Comparison of ENCODE assay signal across 8 cellular contexts in the genomic region with DNA sequence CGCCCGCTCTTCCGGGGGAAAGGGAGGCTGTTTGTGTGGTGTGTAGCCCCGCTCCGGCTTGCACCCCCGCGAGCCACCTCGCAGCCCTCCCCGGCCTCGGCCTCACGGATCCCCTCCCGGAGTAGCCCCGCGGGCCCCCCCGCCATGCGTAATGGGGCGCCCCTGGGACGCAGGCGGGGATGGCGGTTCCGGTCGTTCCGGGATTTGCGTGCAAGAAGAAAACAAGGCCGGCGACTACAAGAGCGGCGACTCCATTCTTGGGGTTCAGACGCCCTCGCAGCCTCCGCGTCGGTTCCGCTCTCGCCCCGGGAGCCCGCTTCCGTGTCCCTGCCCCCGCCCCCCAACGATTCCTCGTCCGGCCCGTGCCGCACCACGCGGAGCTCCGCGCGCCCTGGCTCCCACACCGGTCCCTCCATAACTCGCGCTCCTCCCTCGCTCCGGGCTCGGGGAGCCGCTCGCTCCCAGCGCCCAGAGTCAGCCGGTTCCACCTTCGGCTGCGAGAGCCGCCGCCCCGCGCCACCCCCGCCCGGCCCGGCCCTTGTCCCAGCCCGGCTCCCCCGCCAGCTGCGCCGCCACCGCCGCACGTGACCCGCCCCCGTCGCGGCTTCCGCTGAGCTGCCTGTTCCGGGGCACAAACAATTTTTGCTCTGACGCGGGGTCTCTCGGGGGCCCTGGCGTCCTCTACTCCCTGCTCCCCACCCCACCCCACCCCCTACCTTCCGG.
A peak's percentile ranks its signal among the peaks of the same experiment; 100 is the strongest.
DNase-seq lines count a peak whose midpoint lies in the region; ATAC-seq lines count a peak whose summit lies in the region.

No MANE protein-coding gene starts in this region.

- H3K27me3 ChIP-seq in rectal smooth muscle tissue (ENCODE audit: control insufficient read depth, insufficient read depth, low read length): no peaks in the 10 kb centered on the region

- H3K9me3 ChIP-seq in ES-I3 (ENCODE audit: control insufficient read depth, insufficient read depth, low read length): no peaks in the 10 kb centered on the region

- DNase-seq in HCEC 1CT: peak; percentile 39
- peak; percentile 71 for DNase-seq in RPMI8226
- peak; percentile 82 for DNase-seq in activated naive CD8-positive, alpha-beta T cell treated with anti-CD3 and anti-CD28 coated beads, Interleukin-2, amount 10 ng/mL, durations not matched to agents 7 days and 5 days
- DNase-seq in left ventricle myocardium superior: peak; percentile 85
- DNase-seq in dedifferentiated amniotic fluid mesenchymal stem cell (ENCODE audit: extremely low spot score): no peak

- H3K4me1 Mint-ChIP-seq in activated naive CD8-positive, alpha-beta T cell treated with anti-CD3 and anti-CD28 coated beads, Interleukin-2, amount 10 ng/mL, durations not matched to agents 7 days and 5 days: peaks cover 24% of the 10 kb centered on the region

- peak overlapping the region; percentile 88 for H3K4me3 Mint-ChIP-seq in activated naive CD8-positive, alpha-beta T cell treated with anti-CD3 and anti-CD28 coated beads, Interleukin-2, amount 10 ng/mL, durations not matched to agents 7 days and 5 days

- ATAC-seq in activated naive CD8-positive, alpha-beta T cell treated with anti-CD3 and anti-CD28 coated beads, Interleukin-2, amount 10 ng/mL, durations not matched to agents 7 days and 5 days (ENCODE audit: low read depth): peak; percentile 43
- ATAC-seq in left ventricle myocardium superior (peak; percentile 69), HG03139 (IDR thresholded peaks at IDR 0.05; ENCODE audit: unreplicated experiment) (no peak)

- POLR2A ChIA-PET in activated naive CD8-positive, alpha-beta T cell treated with anti-CD3 and anti-CD28 coated beads, Interleukin-2, amount 10 ng/mL, durations not matched to agents 7 days and 5 days (lab: Charles Lee): interaction anchor here (0.5 to 5.1 kb wide), 8 partner anchors 9 to 367 kb away, joined by 3 to 40 read pairs (median 7); partner anchors contain the start of gene BCOR

- H3K4me3 ChIP-seq in rectal smooth muscle tissue (ENCODE audit: low read length): peak overlapping the region; percentile 67

- H3K36me3 ChIP-seq in ES-I3 (ENCODE audit: insufficient read depth, low read length) (no peaks in the 10 kb centered on the region), rectal smooth muscle tissue (ENCODE audit: control insufficient read depth, insufficient read depth, low read length) (no peaks in the 10 kb centered on the region)

- intact Hi-C loops in left ventricle myocardium superior (cut with micrococcal nuclease): no loop called here

- H3K9ac ChIP-seq in ES-I3 (ENCODE audit: low read depth, low read length) (peak overlapping the region; percentile 60), rectal smooth muscle tissue (ENCODE audit: low read length) (peak overlapping the region; percentile 61)

- peak overlapping the region; percentile 91 for H3K27ac Mint-ChIP-seq in activated naive CD8-positive, alpha-beta T cell treated with anti-CD3 and anti-CD28 coated beads, Interleukin-2, amount 10 ng/mL, durations not matched to agents 7 days and 5 days

- peak overlapping the region; percentile 81 for H3K27ac ChIP-seq in rectal smooth muscle tissue (ENCODE audit: low read depth, low read length)

- H3K4me1 ChIP-seq in ES-I3 (ENCODE audit: insufficient read depth, low read length) (peaks cover 7% of the 10 kb centered on the region), rectal smooth muscle tissue (ENCODE audit: control insufficient read depth, insufficient read depth, low read length) (peaks cover 11% of the 10 kb centered on the region)

- H3K9me3 Mint-ChIP-seq in activated naive CD8-positive, alpha-beta T cell treated with anti-CD3 and anti-CD28 coated beads, Interleukin-2, amount 10 ng/mL, durations not matched to agents 7 days and 5 days: peaks cover 2% of the 10 kb centered on the region

- no peaks in the 10 kb centered on the region for H3K36me3 Mint-ChIP-seq in activated naive CD8-positive, alpha-beta T cell treated with anti-CD3 and anti-CD28 coated beads, Interleukin-2, amount 10 ng/mL, durations not matched to agents 7 days and 5 days

- no peaks in the 10 kb centered on the region for H3K27me3 Mint-ChIP-seq in activated naive CD8-positive, alpha-beta T cell treated with anti-CD3 and anti-CD28 coated beads, Interleukin-2, amount 10 ng/mL, durations not matched to agents 7 days and 5 days
